27 cellular contexts compared by ENCODE assay signal in the genomic region with DNA sequence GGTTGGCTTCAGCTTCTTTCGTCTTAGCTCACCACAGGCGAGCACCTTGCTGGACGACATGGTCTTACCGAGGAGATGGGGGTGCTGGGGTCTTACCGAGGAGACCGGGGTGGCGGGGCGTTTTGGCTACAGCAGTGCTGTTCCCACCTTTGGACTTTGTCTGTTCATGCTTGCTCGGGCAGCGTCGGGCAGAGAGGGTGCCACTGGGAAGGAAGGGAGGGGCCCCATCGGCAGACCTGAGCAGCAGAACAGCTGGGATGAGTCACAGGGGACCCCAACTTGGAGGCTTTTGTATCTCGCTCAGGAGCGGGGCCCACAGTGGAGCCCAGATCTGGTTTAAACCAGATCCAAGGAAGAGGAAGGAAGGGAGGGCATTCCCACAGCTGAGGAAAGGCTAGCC.
"Had no signal": no experiment of that assay in that cellular context is flagged by ENCODE, and none has a peak within 500 bp of the region (broad histone marks: within the 10 kb centered on the region; RNA-seq: fewer than 3 reads in every experiment).

No MANE protein-coding gene starts in this region.

- ATAC-seq: activated CD8-positive, alpha-beta T cell treated with anti-CD3 and anti-CD28 coated beads for 36 hours; Panc1 had no signal

- H3K27me3 ChIP-seq: breast epithelium, SJCRH30 had no signal

- H3K4me1 ChIP-seq: breast epithelium, SJCRH30 had no signal

- H3K4me2 ChIP-seq: SK-N-SH had no signal

- H3K36me3 ChIP-seq: breast epithelium had no signal

- H3K27ac ChIP-seq: breast epithelium, SJCRH30, VCaP had no signal

- H3K9me2 ChIP-seq: SK-N-SH had no signal

- H3K27ac Mint-ChIP-seq: activated CD8-positive, alpha-beta T cell treated with anti-CD3 and anti-CD28 coated beads for 36 hours; activated naive CD4-positive, alpha-beta T cell treated with anti-CD3 and anti-CD28 coated beads, Interleukin-2, amount 50 U/mL, for 24 hours; activated T-helper 1 cell treated with anti-CD3 and anti-CD28 coated beads, Interleukin-12 subunit alpha, Interleukin-12 subunit beta, Interleukin-2, Interleukin-4 antibody, amounts not matched to agents 30 ng/mL and 10 ng/mL and 1 ng/mL, durations not matched to agents 14 hours and 24 hours and 36 hours had no signal

- H3K9me3 ChIP-seq: breast epithelium, SJCRH30, SK-N-SH had no signal

- H3K27me3 Mint-ChIP-seq: activated CD8-positive, alpha-beta T cell treated with anti-CD3 and anti-CD28 coated beads for 36 hours; activated naive CD4-positive, alpha-beta T cell treated with anti-CD3 and anti-CD28 coated beads, Interleukin-2, amount 50 U/mL, for 24 hours; central memory CD8-positive, alpha-beta T cell had no signal

- H3K4me3 ChIP-seq: breast epithelium, SJCRH30 had no signal

- H3K4me3 Mint-ChIP-seq: activated CD8-positive, alpha-beta T cell treated with anti-CD3 and anti-CD28 coated beads for 36 hours; activated naive CD4-positive, alpha-beta T cell treated with anti-CD3 and anti-CD28 coated beads, Interleukin-2, amount 50 U/mL, for 24 hours; activated T-helper 1 cell treated with anti-CD3 and anti-CD28 coated beads, Interleukin-12 subunit alpha, Interleukin-12 subunit beta, Interleukin-2, Interleukin-4 antibody, amounts not matched to agents 30 ng/mL and 10 ng/mL and 1 ng/mL, durations not matched to agents 14 hours and 24 hours and 36 hours; central memory CD8-positive, alpha-beta T cell had no signal

- DNase-seq: activated CD4-positive, alpha-beta T cell treated with anti-CD3 and anti-CD28 coated beads for 4 hours; activated CD8-positive, alpha-beta memory T cell treated with anti-CD3 and anti-CD28 coated beads, Interleukin-2, amount 50 U/mL, for 4 hours; activated CD8-positive, alpha-beta T cell treated with anti-CD3 and anti-CD28 coated beads for 36 hours; activated effector memory CD4-positive, alpha-beta T cell treated with Interleukin-2 at 50 U/mL for 16 hours; activated naive CD4-positive, alpha-beta T cell; activated T-cell treated with anti-CD3 and anti-CD28 coated beads, Interleukin-2, amount 50 U/mL, for 1 hour; aorta; MM.1S; NCI-H1105; NCI-H1436; NCI-H1694 treated with DMSO at 0.1 percent for 48 hours; NCI-H2029 treated with DMSO at 0.1 percent for 48 hours; NCI-H510A treated with DMSO at 0.1 percent for 48 hours; NCI-H69; NK-92 treated with Interleukin-12 subunit alpha and Interleukin-12 subunit beta, amount 100 ng/mL, for 24 hours; OCI-M1; Right ventricle myocardium superior; RPMI8226; SK-N-SH; T-helper 1 cell had no signal
